Comparison of ENCODE assay signal across 13 cellular contexts in genomic region chr9:77180056-77180455, GRCh38. TPM values are rescaled to one million over a fixed set of nuclear protein-coding genes. Genes with fewer than 3 reads are reported as not detected.
DNase-seq lines count a peak whose midpoint lies in the region; ATAC-seq, FAIRE-seq and TF ChIP-seq lines count a peak whose summit lies in the region.
"Had no signal": no experiment of that assay in that cellular context is flagged by ENCODE, and none has a peak within 500 bp of the region (broad histone marks: within the 10 kb centered on the region; RNA-seq: fewer than 3 reads in every experiment).

No MANE protein-coding gene starts in this region.

- peak overlapping the region; percentile 92 for H3K4me3 Mint-ChIP-seq in activated T-cell treated with anti-CD3 and anti-CD28 coated beads, Interleukin-2, amount 50 U/mL, for 24 hours
- H3K4me3 Mint-ChIP-seq in astrocyte (ENCODE audit: unreplicated experiment) (peak overlapping the region; percentile 95), progenitor cell of endocrine pancreas (ENCODE audit: low read depth) (peak overlapping the region; percentile 96)

- H3K9me3 ChIP-seq in MG63 (no peaks in the 10 kb centered on the region), astrocyte (ENCODE audit: insufficient read depth, low read depth, low read length) (no peaks in the 10 kb centered on the region)
- H3K9me3 ChIP-seq: left ventricle myocardium inferior had no signal

- H3K4me3 ChIP-seq in MG63: peak overlapping the region; percentile 76; the same call in 1 of the 2 replicates
- H3K4me3 ChIP-seq in astrocyte (ENCODE audit: insufficient read depth, low read depth, low read length): no peak overlapping the region

- ATAC-seq in GM21576 (IDR thresholded peaks at IDR 0.05; ENCODE audit: unreplicated experiment): no peak

- H3K9me3 Mint-ChIP-seq in activated T-cell treated with anti-CD3 and anti-CD28 coated beads, Interleukin-2, amount 50 U/mL, for 24 hours: no peaks in the 10 kb centered on the region
- H3K9me3 Mint-ChIP-seq in astrocyte (ENCODE audit: unreplicated experiment) (no peaks in the 10 kb centered on the region), progenitor cell of endocrine pancreas (ENCODE audit: low read depth) (no peaks in the 10 kb centered on the region)

- H3K4me1 Mint-ChIP-seq in activated T-cell treated with anti-CD3 and anti-CD28 coated beads, Interleukin-2, amount 50 U/mL, for 24 hours (ENCODE audit: low read depth): peaks cover 35% of the 10 kb centered on the region
- H3K4me1 Mint-ChIP-seq in astrocyte (ENCODE audit: low read depth, unreplicated experiment) (peaks cover 11% of the 10 kb centered on the region), progenitor cell of endocrine pancreas (ENCODE audit: low read depth) (peaks cover 18% of the 10 kb centered on the region)

- no peaks in the 10 kb centered on the region for H3K36me3 ChIP-seq in MG63
- no peaks in the 10 kb centered on the region for H3K36me3 ChIP-seq in astrocyte (ENCODE audit: insufficient read depth, low read length)
- H3K36me3 ChIP-seq: brain microvascular endothelial cell, left ventricle myocardium inferior had no signal

- H4K20me1 ChIP-seq in astrocyte (ENCODE audit: insufficient read depth, low read length): peaks cover 11% of the 10 kb centered on the region

- no peak overlapping the region for H3K4me2 ChIP-seq in astrocyte (ENCODE audit: low read length)

- peaks cover 4% of the 10 kb centered on the region for H3K4me1 ChIP-seq in astrocyte (ENCODE audit: insufficient read depth, low read length)

- H3K36me3 Mint-ChIP-seq in activated T-cell treated with anti-CD3 and anti-CD28 coated beads, Interleukin-2, amount 50 U/mL, for 24 hours (ENCODE audit: low read depth): peaks cover 23% of the 10 kb centered on the region
- H3K36me3 Mint-ChIP-seq in astrocyte (ENCODE audit: low read depth, unreplicated experiment) (no peaks in the 10 kb centered on the region), progenitor cell of endocrine pancreas (ENCODE audit: insufficient read depth) (peaks cover 1% of the 10 kb centered on the region)

- no peak overlapping the region for H2AFZ ChIP-seq in astrocyte (ENCODE audit: low read depth, low read length)

- H3K27me3 ChIP-seq in MG63: no peaks in the 10 kb centered on the region
- H3K27me3 ChIP-seq in astrocyte (ENCODE audit: insufficient read depth, low read length): no peaks in the 10 kb centered on the region
- H3K27me3 ChIP-seq: brain microvascular endothelial cell had no signal

- no peak for FAIRE-seq in astrocyte (lab: Jason Lieb, UNC)
- FAIRE-seq: GM18507 had no signal

- H3K27ac Mint-ChIP-seq in activated T-cell treated with anti-CD3 and anti-CD28 coated beads, Interleukin-2, amount 50 U/mL, for 24 hours: no peak overlapping the region
- H3K27ac Mint-ChIP-seq in astrocyte (ENCODE audit: unreplicated experiment) (no peak overlapping the region), progenitor cell of endocrine pancreas (no peak overlapping the region)

- TF ChIP-seq CTCF in astrocyte (IDR thresholded peaks at IDR 0.05; ENCODE audit: insufficient read depth, low read depth, low read length): no peak
- TF ChIP-seq CTCF in progenitor cell of endocrine pancreas (IDR thresholded peaks at IDR 0.05; ENCODE audit: unreplicated experiment): no peak

- H3K27ac ChIP-seq in astrocyte (ENCODE audit: low read depth, low read length): no peak overlapping the region
- H3K27ac ChIP-seq: brain microvascular endothelial cell, left ventricle myocardium inferior had no signal

- no peak overlapping the region for H3K9ac ChIP-seq in astrocyte (ENCODE audit: low read length)

- H3K79me2 ChIP-seq in astrocyte (ENCODE audit: insufficient read depth, low read length): peaks cover 72% of the 10 kb centered on the region

- H3K27me3 Mint-ChIP-seq in activated T-cell treated with anti-CD3 and anti-CD28 coated beads, Interleukin-2, amount 50 U/mL, for 24 hours: no peaks in the 10 kb centered on the region
- H3K27me3 Mint-ChIP-seq in astrocyte (ENCODE audit: low read depth, unreplicated experiment) (no peaks in the 10 kb centered on the region), progenitor cell of endocrine pancreas (peaks cover 7% of the 10 kb centered on the region)

- DNase-seq in activated T-cell treated with anti-CD3 and anti-CD28 coated beads, Interleukin-2, amount 50 U/mL, for 24 hours: no peak
- DNase-seq in activated T-cell treated with anti-CD3 and anti-CD28 coated beads, Interleukin-2, amount 50 U/mL, for 48 hours: no peak
- DNase-seq in MG63 (no peak), astrocyte (ENCODE audit: low read depth) (no peak), progenitor cell of endocrine pancreas (ENCODE audit: low spot score, unreplicated experiment) (no peak), AML-193 (lab: John Stamatoyannopoulos, UW) (no peak), GDM1 (lab: John Stamatoyannopoulos, UW) (no peak)
- DNase-seq: brain microvascular endothelial cell; effector memory CD4-positive, alpha-beta T cell; Kasumi-1; left ventricle myocardium inferior had no signal

RNA-seq across cellular contexts. Expression of gene VPS13A, which starts 2.7 kb away (rescaled TPM):
- 3.2 and 5.0 TPM in 2 replicates for total RNA-seq in MG63 (2014; rRNA removed; shearing (Covaris generic); ENCODE audit: low replicate concordance)
- total RNA-seq in astrocyte (31.7 and 34.9 TPM in 2 replicates), progenitor cell of endocrine pancreas (54.1 and 55.5 TPM in 2 replicates)
